Comparison of ENCODE assay signal across 18 cellular contexts in genomic region chr11:1690167-1691026, GRCh38. TPM values are rescaled to one million over a fixed set of nuclear protein-coding genes. Genes with fewer than 3 reads are reported as not detected.
DNase-seq lines count a peak whose midpoint lies in the region; ATAC-seq and TF ChIP-seq lines count a peak whose summit lies in the region.
"Had no signal": no experiment of that assay in that cellular context is flagged by ENCODE, and none has a peak within 500 bp of the region (broad histone marks: within the 10 kb centered on the region; RNA-seq: fewer than 3 reads in every experiment).

No MANE protein-coding gene starts in this region.

- H3K9me3 ChIP-seq in T-helper 17 cell (ENCODE audit: control insufficient read depth, low read length, poor library complexity, severe bottlenecking): no peaks in the 10 kb centered on the region

- no peak for TF ChIP-seq CTCF in natural killer cell (IDR thresholded peaks at IDR 0.05)

- ATAC-seq in T-helper 17 cell: no peak
- ATAC-seq in natural killer cell: peak; percentile 28 to 38 (median 36)
- ATAC-seq in sciatic nerve: no peak

- no peak overlapping the region for H3K4me3 ChIP-seq in urinary bladder (ENCODE audit: low read depth, low read length)

- H3K9me3 Mint-ChIP-seq in immature natural killer cell: no peaks in the 10 kb centered on the region
- H3K9me3 Mint-ChIP-seq in natural killer cell: no peaks in the 10 kb centered on the region
- H3K9me3 Mint-ChIP-seq: CD4-positive, alpha-beta T cell had no signal

- no peak overlapping the region for H3K4me3 Mint-ChIP-seq in T-helper 17 cell
- H3K4me3 Mint-ChIP-seq in immature natural killer cell: peak overlapping the region; percentile 36 to 77 (median 64)
- peak overlapping the region; percentile 69 for H3K4me3 Mint-ChIP-seq in natural killer cell
- H3K4me3 Mint-ChIP-seq: CD4-positive, alpha-beta T cell had no signal

- H3K4me1 ChIP-seq in urinary bladder (ENCODE audit: insufficient read depth): no peaks in the 10 kb centered on the region

- H3K4me1 Mint-ChIP-seq in T-helper 17 cell (peaks cover 7% of the 10 kb centered on the region), immature natural killer cell (peaks cover 34 to 47% of the 10 kb centered on the region in 2 donors), natural killer cell (peaks cover 33 to 40% of the 10 kb centered on the region in 2 donors)

- no peak for DNase-seq in T-helper 17 cell
- DNase-seq in immature natural killer cell: peak; percentile 40 to 51 (median 46)
- no peak for DNase-seq in natural killer cell
- DNase-seq in cerebellar cortex (ENCODE audit: low spot score): no peak
- no peak for DNase-seq in NCI-H82 (lab: John Stamatoyannopoulos, UW)
- DNase-seq in sciatic nerve (ENCODE audit: low spot score): no peak
- DNase-seq: ACHN; AML-193; CD4-positive, alpha-beta T cell; H7; NCI-H1417 treated with DMSO at 0.1 percent for 48 hours; NCI-H1930; NCI-H69; NK-92 treated with Interleukin-12 subunit alpha and Interleukin-12 subunit beta, amount 100 ng/mL, for 24 hours; SHP77 had no signal

- H3K27me3 Mint-ChIP-seq in T-helper 17 cell (peaks cover 46% of the 10 kb centered on the region), immature natural killer cell (ENCODE audit: low read depth in 3 of 3) (peaks cover 7 to 17% (median 9%) of the 10 kb centered on the region in 3 donors), natural killer cell (ENCODE audit: low read depth in 2 of 2) (peaks cover 13 to 20% of the 10 kb centered on the region in 2 donors)

- H3K27ac Mint-ChIP-seq in T-helper 17 cell: peak overlapping the region; percentile 3
- peak overlapping the region in 5 of 6 donors; percentile 56 to 89 (median 78) for H3K27ac Mint-ChIP-seq in immature natural killer cell
- peak overlapping the region; percentile 45 to 80 for H3K27ac Mint-ChIP-seq in natural killer cell
- H3K27ac Mint-ChIP-seq: CD4-positive, alpha-beta T cell had no signal

- H3K27ac ChIP-seq in urinary bladder (ENCODE audit: low read depth): peak overlapping the region; percentile 59

- intact Hi-C loops in natural killer cell (cut with micrococcal nuclease) (loop anchor here (2.0 kb wide), 1 partner anchor 28 kb away; no protein-coding TSS in a partner anchor), sciatic nerve (cut with DNase I) (loop anchor here (5.0 kb wide), 1 partner anchor 38 kb away; no protein-coding TSS in a partner anchor)

- 80% methylated on average over 22 of the region's 22 CpGs for WGBS in urinary bladder

- H3K36me3 Mint-ChIP-seq in T-helper 17 cell (ENCODE audit: low read depth) (no peaks in the 10 kb centered on the region), immature natural killer cell (no peaks in the 10 kb centered on the region), natural killer cell (no peaks in the 10 kb centered on the region)

- no peaks in the 10 kb centered on the region for H3K36me3 ChIP-seq in urinary bladder (ENCODE audit: insufficient read depth)

RNA-seq across cellular contexts. Expression of gene KRTAP5-6, which starts 6.6 kb away (rescaled TPM):
- total RNA-seq in T-helper 17 cell: not detected
- polyA plus RNA-seq in immature natural killer cell: not detected
- total RNA-seq in natural killer cell: not detected
- total RNA-seq in urinary bladder: not detected
- polyA plus RNA-seq in urinary bladder: not detected
- not detected for total RNA-seq in sciatic nerve
- total RNA-seq: CD4-positive, alpha-beta T cell; H7; HT1080; OCI-LY7 had no signal

RNA-seq across cellular contexts. Expression of gene IFITM10, which starts 60.0 kb away (rescaled TPM):
- under 1 TPM; 0.78 to 0.90 TPM for total RNA-seq in T-helper 17 cell
- under 1 TPM; 0.09 to 0.93 (median 0.39) TPM for polyA plus RNA-seq in immature natural killer cell
- total RNA-seq in natural killer cell: 1 to 10 TPM; 5.5 to 8.1 (median 6.5) TPM
- total RNA-seq in urinary bladder: 1.0 TPM
- polyA plus RNA-seq in urinary bladder: 1.9 TPM
- 3.4 TPM for total RNA-seq in sciatic nerve

Comparison
In these comparisons a context has a peak if more than half of its experiments do, and no peak if none do; other contexts are left out.
1. ATAC-seq: peak in natural killer cell (3 of 3); none in T-helper 17 cell (single experiment) and sciatic nerve (single experiment).
2. DNase-seq: peak in immature natural killer cell (3 of 3); none in T-helper 17 cell (0 of 3), natural killer cell (single experiment), cerebellar cortex (single experiment), NCI-H82 (single experiment) and sciatic nerve (single experiment).
3. H3K27ac Mint-ChIP-seq: peak in every context shown above with its lines; median percentile 78 in immature natural killer cell; 62 in natural killer cell; 3 in T-helper 17 cell.